ENCODE assay signal across 1 cellular context in genomic region chr3:47016934-47017435, GRCh38.
TF ChIP-seq lines count a peak whose summit lies in the region.

No MANE protein-coding gene starts in this region.

TF ChIP-seq in K562, 482 proteins besides CTCF, POLR2A, EP300 and RAD21 (continued from another document and continues in another):
- TF ChIP-seq ZHX1 (conservative IDR thresholded peaks at IDR 0.05; ENCODE audit: low read length) (no peak), ETS2 (tag; IDR thresholded peaks at IDR 0.05; ENCODE audit: borderline replicate concordance, poor library complexity, severe bottlenecking) (no peak), LEF1 (IDR thresholded peaks at IDR 0.05) (peak; percentile 91), HNRNPH1 (optimal IDR thresholded peaks at IDR 0.05; ENCODE audit: low read depth, low read length) (no peak), PRPF4 (IDR thresholded peaks at IDR 0.05; ENCODE audit: insufficient read depth, low read depth, low read length, poor library complexity, severe bottlenecking) (no peak), GTF2E2 (tag; IDR thresholded peaks at IDR 0.05) (0 out of 2 replicates have a peak, but pooled peaks have one; percentile 12), TBP (optimal IDR thresholded peaks at IDR 0.05; ENCODE audit: low read depth, low read length) (peak; percentile 27), ZNF316 (IDR thresholded peaks at IDR 0.05) (peak; percentile 90), GTF2F1 (IDR thresholded peaks at IDR 0.05; ENCODE audit: low read depth, low read length) (no peak), NKRF (IDR thresholded peaks at IDR 0.05; ENCODE audit: borderline replicate concordance) (no peak), HMBOX1 (IDR thresholded peaks at IDR 0.05) (peak; percentile 47), RHOXF2B (CRISPR knock-in tag; conservative IDR thresholded peaks at IDR 0.05) (no peak), CREBBP (IDR thresholded peaks at IDR 0.05; ENCODE audit: low read depth, low read length) (no peak), PKNOX1 (IDR thresholded peaks at IDR 0.05) (peak; percentile 82), POLR2AphosphoS5 (IDR thresholded peaks at IDR 0.05; ENCODE audit: control insufficient read depth, insufficient read depth, low read depth, low read length) (peak; percentile 37; the same call in 1 of the 2 replicates), ZNF280B (CRISPR knock-in tag; IDR thresholded peaks at IDR 0.05) (no peak), ZNF407 (IDR thresholded peaks at IDR 0.05; ENCODE audit: low read depth) (no peak), GMEB1 (CRISPR knock-in tag; IDR thresholded peaks at IDR 0.05) (no peak), COPS2 (conservative IDR thresholded peaks at IDR 0.05) (no peak), ZNF589 (CRISPR knock-in tag; IDR thresholded peaks at IDR 0.05; ENCODE audit: low read depth) (no peak), MECOM (CRISPR knock-in tag; IDR thresholded peaks at IDR 0.05) (no peak), SNIP1 (IDR thresholded peaks at IDR 0.05; ENCODE audit: low read depth) (no peak), SIRT6 (IDR thresholded peaks at IDR 0.05; ENCODE audit: low read depth, low read length) (no peak), FOXJ3 (CRISPR knock-in tag; IDR thresholded peaks at IDR 0.05) (no peak), JUN (IDR thresholded peaks at IDR 0.05; ENCODE audit: borderline replicate concordance, low read depth, low read length) (peak; percentile 75), JUN (CRISPR knock-in tag; IDR thresholded peaks at IDR 0.05; ENCODE audit: borderline replicate concordance) (no peak), RBFOX2 (IDR thresholded peaks at IDR 0.05; ENCODE audit: low read depth, low read length) (no peak), SMAD4 (CRISPR knock-in tag; conservative IDR thresholded peaks at IDR 0.05) (peak; percentile 52), TRIM25 (IDR thresholded peaks at IDR 0.05; ENCODE audit: borderline replicate concordance) (no peak), VEZF1 (CRISPR knock-in tag; IDR thresholded peaks at IDR 0.05) (peak; percentile 72; the same call in 1 of the 2 replicates), MTF1 (CRISPR knock-in tag; IDR thresholded peaks at IDR 0.05; ENCODE audit: borderline replicate concordance) (no peak), ZC3H11A (IDR thresholded peaks at IDR 0.05; ENCODE audit: low read depth, low read length) (no peak), HDAC8 (tag; IDR thresholded peaks at IDR 0.05) (no peak), IRF2 (CRISPR knock-in tag; IDR thresholded peaks at IDR 0.05) (no peak), CHD1 (IDR thresholded peaks at IDR 0.05; ENCODE audit: low read length) (peak; percentile 42), IRF1 (CRISPR knock-in tag; IDR thresholded peaks at IDR 0.05; ENCODE audit: borderline replicate concordance) (no peak), FOSL1 (tag; conservative IDR thresholded peaks at IDR 0.05) (peak; percentile 81)
